Comparison of ENCODE assay signal across 18 cellular contexts in genomic region chr11:134521452-134522289, GRCh38.
DNase-seq lines count a peak whose midpoint lies in the region; ATAC-seq, FAIRE-seq and TF ChIP-seq lines count a peak whose summit lies in the region.
"Had no signal": no experiment of that assay in that cellular context is flagged by ENCODE, and none has a peak within 500 bp of the region (broad histone marks: within the 10 kb centered on the region; RNA-seq: fewer than 3 reads in every experiment).

No MANE protein-coding gene starts in this region.

- H3K36me3 ChIP-seq in bronchial epithelial cell (ENCODE audit: control insufficient read depth, insufficient read depth, low read length), result no peaks in the 10 kb centered on the region
- H3K36me3 ChIP-seq in naive thymus-derived CD4-positive, alpha-beta T cell (ENCODE audit: control insufficient read depth in 2 of 3, insufficient read depth in 3 of 3, low read length in 3 of 3), result no peaks in the 10 kb centered on the region

- CTCF ChIA-PET in naive thymus-derived CD4-positive, alpha-beta T cell (lab: Charles Lee), result interaction anchor here (0.6 kb wide), 1 partner anchor 129 kb away, joined by 3 read pairs; no protein-coding TSS in a partner anchor

- DNase-seq in DMS 273 (lab: John Stamatoyannopoulos, UW; ENCODE audit: unreplicated experiment), result peak; percentile 58
- DNase-seq in DMS 273 treated with DMSO at 0.1 percent for 48 hours (lab: John Stamatoyannopoulos, UW), result no peak
- no peak for DNase-seq in bronchial epithelial cell (ENCODE audit: low read depth)
- DNase-seq in naive thymus-derived CD4-positive, alpha-beta T cell, result no peak
- DNase-seq in urothelium cell line (ENCODE audit: low spot score), result no peak
- no peak for DNase-seq in activated CD4-positive, alpha-beta T cell treated with anti-CD3 and anti-CD28 coated beads, Interleukin-2, amount 10 ng/mL, durations not matched to agents 24 days and 14 days
- DNase-seq in hypothalamus (lab: John Stamatoyannopoulos, UW), result no peak
- no peak for DNase-seq in head of caudate nucleus
- DNase-seq: CD8-positive, alpha-beta T cell; NCI-H1048; NCI-H146; NCI-H2081 treated with DMSO at 0.1 percent for 48 hours; NCI-H2227 treated with DMSO at 0.1 percent for 48 hours; SHP77 had no signal

- H3K4me3 ChIP-seq in bronchial epithelial cell (ENCODE audit: low read depth, low read length), result no peak overlapping the region
- H3K4me3 ChIP-seq in naive thymus-derived CD4-positive, alpha-beta T cell (ENCODE audit: low read length), result no peak overlapping the region
- H3K4me3 ChIP-seq: GM23338 had no signal

- no peaks in the 10 kb centered on the region for H3K9me3 ChIP-seq in naive thymus-derived CD4-positive, alpha-beta T cell (ENCODE audit: control insufficient read depth in 2 of 3, low read length in 3 of 3)

- FAIRE-seq in bronchial epithelial cell (lab: Jason Lieb, UNC), result peak; percentile 96
- peak; percentile 71 for FAIRE-seq in urothelium cell line (lab: Jason Lieb, UNC)
- FAIRE-seq: RCC 7860 had no signal

- H3K4me1 Mint-ChIP-seq in naive thymus-derived CD4-positive, alpha-beta T cell, result no peaks in the 10 kb centered on the region
- H3K4me1 Mint-ChIP-seq in activated CD4-positive, alpha-beta T cell treated with anti-CD3 and anti-CD28 coated beads, Interleukin-2, amount 10 ng/mL, durations not matched to agents 24 days and 14 days, result no peaks in the 10 kb centered on the region
- H3K4me1 Mint-ChIP-seq: B cell had no signal

- intact Hi-C loops in naive thymus-derived CD4-positive, alpha-beta T cell (cut with micrococcal nuclease), result no loop called here
- intact Hi-C loops in activated CD4-positive, alpha-beta T cell treated with anti-CD3 and anti-CD28 coated beads, Interleukin-2, amount 10 ng/mL, durations not matched to agents 24 days and 14 days (cut with micrococcal nuclease), result no loop called here
- intact Hi-C loops in head of caudate nucleus (cut with DNase I), result no loop called here

- no peak overlapping the region for H3K4me3 Mint-ChIP-seq in naive thymus-derived CD4-positive, alpha-beta T cell
- H3K4me3 Mint-ChIP-seq in activated CD4-positive, alpha-beta T cell treated with anti-CD3 and anti-CD28 coated beads, Interleukin-2, amount 10 ng/mL, durations not matched to agents 24 days and 14 days, result no peak overlapping the region
- H3K4me3 Mint-ChIP-seq: B cell; CD8-positive, alpha-beta T cell; GM23338 had no signal

- peaks cover 0 to 8% (median 0%) of the 10 kb centered on the region in 11 donors for H3K9me3 Mint-ChIP-seq in naive thymus-derived CD4-positive, alpha-beta T cell
- no peaks in the 10 kb centered on the region for H3K9me3 Mint-ChIP-seq in activated CD4-positive, alpha-beta T cell treated with anti-CD3 and anti-CD28 coated beads, Interleukin-2, amount 10 ng/mL, durations not matched to agents 24 days and 14 days
- H3K9me3 Mint-ChIP-seq: CD8-positive, alpha-beta T cell; GM23338 had no signal

- peak; percentile 12 for ATAC-seq in naive thymus-derived CD4-positive, alpha-beta T cell
- ATAC-seq: CD8-positive, alpha-beta T cell; GM23338 had no signal

- no peaks in the 10 kb centered on the region for H3K27me3 ChIP-seq in bronchial epithelial cell (ENCODE audit: control insufficient read depth, insufficient read depth, low read length)
- no peaks in the 10 kb centered on the region for H3K27me3 ChIP-seq in naive thymus-derived CD4-positive, alpha-beta T cell (ENCODE audit: control insufficient read depth in 2 of 2, insufficient read depth in 2 of 2, low read length in 2 of 2)

- no peak for TF ChIP-seq CTCF in bronchial epithelial cell (IDR thresholded peaks at IDR 0.05; ENCODE audit: insufficient read depth, low read length, severe bottlenecking)

- H3K27me3 Mint-ChIP-seq in naive thymus-derived CD4-positive, alpha-beta T cell, result peaks cover 0 to 20% (median 6%) of the 10 kb centered on the region in 5 donors
- no peaks in the 10 kb centered on the region for H3K27me3 Mint-ChIP-seq in activated CD4-positive, alpha-beta T cell treated with anti-CD3 and anti-CD28 coated beads, Interleukin-2, amount 10 ng/mL, durations not matched to agents 24 days and 14 days

- POLR2A ChIA-PET in naive thymus-derived CD4-positive, alpha-beta T cell (lab: Charles Lee), result no interaction called here

- no peak overlapping the region for H3K27ac Mint-ChIP-seq in naive thymus-derived CD4-positive, alpha-beta T cell
- H3K27ac Mint-ChIP-seq in activated CD4-positive, alpha-beta T cell treated with anti-CD3 and anti-CD28 coated beads, Interleukin-2, amount 10 ng/mL, durations not matched to agents 24 days and 14 days, result no peak overlapping the region
- H3K27ac Mint-ChIP-seq: B cell; CD8-positive, alpha-beta T cell; GM23338 had no signal

- H3K36me3 Mint-ChIP-seq in naive thymus-derived CD4-positive, alpha-beta T cell, result peaks cover 0 to 4% (median 0%) of the 10 kb centered on the region in 5 donors
- no peaks in the 10 kb centered on the region for H3K36me3 Mint-ChIP-seq in activated CD4-positive, alpha-beta T cell treated with anti-CD3 and anti-CD28 coated beads, Interleukin-2, amount 10 ng/mL, durations not matched to agents 24 days and 14 days (ENCODE audit: low read depth)
- H3K36me3 Mint-ChIP-seq: CD8-positive, alpha-beta T cell had no signal

- no peak overlapping the region for H3K27ac ChIP-seq in naive thymus-derived CD4-positive, alpha-beta T cell (ENCODE audit: low read depth, low read length)
- H3K27ac ChIP-seq: 22Rv1 had no signal

- H3K4me1 ChIP-seq in naive thymus-derived CD4-positive, alpha-beta T cell (ENCODE audit: control insufficient read depth in 2 of 2, insufficient read depth in 2 of 2, low read length in 2 of 2), result no peaks in the 10 kb centered on the region
